ENCODE assay signal across 17 cellular contexts in the genomic region with DNA sequence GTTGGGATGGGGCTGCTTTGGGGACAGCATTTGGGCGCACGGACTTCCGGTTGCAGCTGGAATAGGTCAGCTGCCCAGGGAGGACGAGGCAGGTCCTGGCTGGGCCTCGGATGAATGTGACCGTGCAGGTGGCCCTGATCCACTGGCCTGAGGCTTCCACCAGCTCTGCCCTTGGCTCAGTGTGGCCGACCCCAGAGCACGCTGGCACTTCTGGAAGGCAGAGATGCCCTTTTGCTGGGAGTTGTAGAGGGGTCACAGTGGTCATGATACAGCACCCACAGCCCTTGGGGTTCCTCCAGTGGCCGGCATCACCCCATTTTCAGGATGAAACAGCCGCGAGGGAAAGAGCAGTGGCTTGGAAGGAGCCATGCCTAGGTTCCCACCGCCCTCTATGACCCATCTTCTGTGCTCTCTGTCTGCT.
"Had no signal": no experiment of that assay in that cellular context is flagged by ENCODE, and none has a peak within 500 bp of the region (broad histone marks: within the 10 kb centered on the region; RNA-seq: fewer than 3 reads in every experiment).

No MANE protein-coding gene starts in this region.

- H3K4me3 ChIP-seq: ascending aorta, breast epithelium, psoas muscle, sigmoid colon, thoracic aorta had no signal

- DNase-seq: activated CD4-positive, alpha-beta T cell treated with anti-CD3 and anti-CD28 coated beads, Interleukin-2, amount 50 U/mL, for 4 hours; activated CD4-positive, CD25-positive, alpha-beta regulatory T cell treated with anti-CD3 and anti-CD28 coated beads, Interleukin-2, amount 50 U/mL, for 72 hours; activated naive CD4-positive, alpha-beta T cell treated with anti-CD3 and anti-CD28 coated beads for 36 hours; hippocampal formation; left ventricle myocardium superior; mesendoderm; psoas muscle; sigmoid colon; T-cell; T-helper 9 cell had no signal

- H3K4me1 ChIP-seq: ascending aorta, breast epithelium, psoas muscle, sigmoid colon had no signal

- H3K27ac ChIP-seq: ascending aorta, breast epithelium, psoas muscle, sigmoid colon, thoracic aorta had no signal

- H3K27me3 ChIP-seq: ascending aorta, breast epithelium, sigmoid colon had no signal

- ATAC-seq: esophagus mucosa, left ventricle myocardium superior, psoas muscle, T-cell had no signal

- H3K4me1 Mint-ChIP-seq: T-cell had no signal

- H3K4me3 Mint-ChIP-seq: activated naive CD4-positive, alpha-beta T cell treated with anti-CD3 and anti-CD28 coated beads for 36 hours; activated T-helper 1 cell treated with anti-CD3 and anti-CD28 coated beads, Interleukin-12 subunit alpha, Interleukin-12 subunit beta, Interleukin-2, Interleukin-4 antibody, amounts not matched to agents 30 ng/mL and 10 ng/mL and 1 ng/mL, durations not matched to agents 14 hours and 24 hours and 36 hours; T-cell had no signal

- H3K9me3 ChIP-seq: ascending aorta, breast epithelium, psoas muscle, sigmoid colon, SK-N-SH, thoracic aorta had no signal

- H3K9me3 Mint-ChIP-seq: activated naive CD4-positive, alpha-beta T cell treated with anti-CD3 and anti-CD28 coated beads for 36 hours; activated T-helper 1 cell treated with anti-CD3 and anti-CD28 coated beads, Interleukin-12 subunit alpha, Interleukin-12 subunit beta, Interleukin-2, Interleukin-4 antibody, amounts not matched to agents 30 ng/mL and 10 ng/mL and 1 ng/mL, durations not matched to agents 14 hours and 24 hours and 36 hours; T-cell had no signal

- H3K36me3 Mint-ChIP-seq: T-cell had no signal

- H3K27ac Mint-ChIP-seq: activated naive CD4-positive, alpha-beta T cell treated with anti-CD3 and anti-CD28 coated beads for 36 hours; activated T-helper 1 cell treated with anti-CD3 and anti-CD28 coated beads, Interleukin-12 subunit alpha, Interleukin-12 subunit beta, Interleukin-2, Interleukin-4 antibody, amounts not matched to agents 30 ng/mL and 10 ng/mL and 1 ng/mL, durations not matched to agents 14 hours and 24 hours and 36 hours; T-cell had no signal

- H3K36me3 ChIP-seq: ascending aorta, breast epithelium, sigmoid colon, thoracic aorta had no signal

- FAIRE-seq: endometrium had no signal
